ENCODE assay signal across 1 cellular context in genomic region chr15:78944669-78945407, GRCh38.
A peak's percentile ranks its signal among the peaks of the same experiment; 100 is the strongest.
TF ChIP-seq lines count a peak whose summit lies in the region.

Gene CTSH (minus strand): TSS chr15:78945046. CDS start chr15:78944981, 65 bp downstream.

TF ChIP-seq in K562, 482 proteins besides CTCF, POLR2A, EP300 and RAD21 (continued from another document and continues in another):
- no peak for TF ChIP-seq STAT6 (CRISPR knock-in tag; IDR thresholded peaks at IDR 0.05)
- TF ChIP-seq LCOR (CRISPR knock-in tag; IDR thresholded peaks at IDR 0.05) = 0 out of 2 replicates have a peak, but pooled peaks have one; percentile 51
- peak; percentile 65 for TF ChIP-seq KDM5B (IDR thresholded peaks at IDR 0.05; ENCODE audit: insufficient replicate concordance, low read depth, low read length)
- TF ChIP-seq KLF1 (tag; IDR thresholded peaks at IDR 0.05) = peak; percentile 50; the same call in 1 of the 2 replicates
- TF ChIP-seq ZNF766 (CRISPR knock-in tag; conservative IDR thresholded peaks at IDR 0.05) = no peak
- no peak for TF ChIP-seq PTTG1 (tag; IDR thresholded peaks at IDR 0.05; ENCODE audit: low read depth)
- TF ChIP-seq ZNF449 (CRISPR knock-in tag; IDR thresholded peaks at IDR 0.05) = no peak
- no peak for TF ChIP-seq ID3 (CRISPR knock-in tag; IDR thresholded peaks at IDR 0.05)
- TF ChIP-seq ID3 (tag; IDR thresholded peaks at IDR 0.05) = no peak
- no peak for TF ChIP-seq HCFC1 (IDR thresholded peaks at IDR 0.05; ENCODE audit: low read depth, low read length)
- no peak for TF ChIP-seq NR1H2 (CRISPR knock-in tag; IDR thresholded peaks at IDR 0.05)
- TF ChIP-seq RFX7 (CRISPR knock-in tag; IDR thresholded peaks at IDR 0.05) = no peak
- no peak for TF ChIP-seq RBM14 (IDR thresholded peaks at IDR 0.05; ENCODE audit: borderline replicate concordance, insufficient read depth, low read depth, low read length)
- TF ChIP-seq PTRF (tag; IDR thresholded peaks at IDR 0.05) = no peak
- peak; percentile 27; the same call in 1 of the 2 replicates for TF ChIP-seq ESRRA (IDR thresholded peaks at IDR 0.05; ENCODE audit: borderline replicate concordance, low read depth)
- no peak for TF ChIP-seq KLF13 (tag; IDR thresholded peaks at IDR 0.05; ENCODE audit: borderline replicate concordance, low read depth)
- TF ChIP-seq RHOXF2B (CRISPR knock-in tag; conservative IDR thresholded peaks at IDR 0.05) = no peak
- no peak for TF ChIP-seq ZNF41 (CRISPR knock-in tag; conservative IDR thresholded peaks at IDR 0.05)
- TF ChIP-seq TCFL5 (CRISPR knock-in tag; conservative IDR thresholded peaks at IDR 0.05) = no peak
- TF ChIP-seq ARID3A (IDR thresholded peaks at IDR 0.05; ENCODE audit: borderline replicate concordance, low read depth, low read length) = no peak
- TF ChIP-seq E2F5 (CRISPR knock-in tag; IDR thresholded peaks at IDR 0.05) = no peak
- TF ChIP-seq PHB (CRISPR knock-in tag; IDR thresholded peaks at IDR 0.05) = no peak
- TF ChIP-seq ZNF584 (CRISPR knock-in tag; IDR thresholded peaks at IDR 0.05; ENCODE audit: low read depth) = no peak
- TF ChIP-seq SMARCB1 (IDR thresholded peaks at IDR 0.05; ENCODE audit: insufficient read length, low read depth) = no peak
- no peak for TF ChIP-seq CHD2 (IDR thresholded peaks at IDR 0.05; ENCODE audit: low read depth, low read length)
- TF ChIP-seq PRMT5 (CRISPR knock-in tag; IDR thresholded peaks at IDR 0.05) = no peak
- TF ChIP-seq MECOM (CRISPR knock-in tag; IDR thresholded peaks at IDR 0.05) = no peak
- TF ChIP-seq IRF1 (CRISPR knock-in tag; IDR thresholded peaks at IDR 0.05; ENCODE audit: borderline replicate concordance) = no peak
- no peak for TF ChIP-seq BDP1 (IDR thresholded peaks at IDR 0.05; ENCODE audit: insufficient read depth, insufficient read length)
- TF ChIP-seq ARID3B (CRISPR knock-in tag; IDR thresholded peaks at IDR 0.05; ENCODE audit: borderline replicate concordance) = 0 out of 2 replicates have a peak, but pooled peaks have one; percentile 63
- TF ChIP-seq MGA (IDR thresholded peaks at IDR 0.05) = peak; percentile 96
- no peak for TF ChIP-seq TRIM28 (IDR thresholded peaks at IDR 0.05)
- no peak for TF ChIP-seq ZBTB2 (IDR thresholded peaks at IDR 0.05)
